20 cellular contexts compared by ENCODE assay signal in genomic region chr13:41552031-41552430, GRCh38.
"Had no signal": no experiment of that assay in that cellular context is flagged by ENCODE, and none has a peak within 500 bp of the region (broad histone marks: within the 10 kb centered on the region; RNA-seq: fewer than 3 reads in every experiment).

No MANE protein-coding gene starts in this region.

- H3K27ac ChIP-seq: colonic mucosa, foreskin keratinocyte, hepatocyte, lower lobe of right lung, vagina had no signal

- H2AFZ ChIP-seq: hepatocyte had no signal

- DNase-seq: activated CD4-positive, alpha-beta T cell treated with anti-CD3 and anti-CD28 coated beads for 48 hours; activated CD4-positive, CD25-positive, alpha-beta regulatory T cell; activated CD8-positive, alpha-beta memory T cell treated with anti-CD3 and anti-CD28 coated beads, Interleukin-2, amount 50 U/mL, for 4 hours; activated naive CD4-positive, alpha-beta T cell treated with anti-CD3 and anti-CD28 coated beads for 36 hours; activated T-cell treated with anti-CD3 and anti-CD28 coated beads, Interleukin-2, amount 50 U/mL, for 4 hours; anterior cingulate cortex; central memory CD4-positive, alpha-beta T cell; colonic mucosa; foreskin keratinocyte; left cardiac atrium; lower lobe of right lung; retina; stimulated activated CD4-positive, alpha-beta T cell treated with anti-CD3 and anti-CD28 coated beads, Interleukin-12 subunit alpha, Interleukin-12 subunit beta, amount 100 ng/mL, for 4 hours; stimulated activated CD4-positive, alpha-beta T cell treated with anti-CD3 and anti-CD28 coated beads, Interleukin-1b, Interleukin-23, amount 100 ng/mL, for 48 hours; stimulated activated CD8-positive, alpha-beta memory T cell treated with anti-CD3 and anti-CD28 coated beads, Interleukin-4, amount 100 ng/mL, for 48 hours; stimulated activated naive CD4-positive, alpha-beta T cell treated with Interleukin-2 at 50 U/mL for 16 hours; T1000 had no signal

- H3K9me3 ChIP-seq: colonic mucosa, lower lobe of right lung, tibial nerve, vagina had no signal

- H3K27me3 ChIP-seq: colonic mucosa, hepatocyte, tibial nerve, vagina had no signal

- H3K79me2 ChIP-seq: hepatocyte had no signal

- H3K4me1 ChIP-seq: colonic mucosa had no signal

- H3K4me2 ChIP-seq: hepatocyte had no signal

- H3K4me3 ChIP-seq: colonic mucosa, hepatocyte, lower lobe of right lung, tibial nerve, vagina had no signal

- ATAC-seq: activated T-cell treated with anti-CD3 and anti-CD28 coated beads, Interleukin-2, amount 50 U/mL, for 4 hours; foreskin keratinocyte; left cardiac atrium; lower lobe of right lung had no signal

- H3K36me3 ChIP-seq: colonic mucosa, lower lobe of right lung, tibial nerve, vagina had no signal
